Comparison of ENCODE assay signal across 8 cellular contexts in genomic region chr20:31708839-31709534, GRCh38. TPM values are rescaled to one million over a fixed set of nuclear protein-coding genes. Genes with fewer than 3 reads are reported as not detected.
DNase-seq lines count a peak whose midpoint lies in the region; ATAC-seq and TF ChIP-seq lines count a peak whose summit lies in the region.

No MANE protein-coding gene starts in this region.

- H3K36me3 Mint-ChIP-seq in activated naive CD8-positive, alpha-beta T cell treated with anti-CD3 and anti-CD28 coated beads for 36 hours: peaks cover 84% of the 10 kb centered on the region
- peaks cover 27% of the 10 kb centered on the region for H3K36me3 Mint-ChIP-seq in osteocyte (ENCODE audit: unreplicated experiment)

- no peaks in the 10 kb centered on the region for H3K9me3 Mint-ChIP-seq in activated naive CD8-positive, alpha-beta T cell treated with anti-CD3 and anti-CD28 coated beads for 36 hours
- H3K9me3 Mint-ChIP-seq in osteocyte (ENCODE audit: unreplicated experiment): no peaks in the 10 kb centered on the region

- no peaks in the 10 kb centered on the region for H3K27me3 Mint-ChIP-seq in activated naive CD8-positive, alpha-beta T cell treated with anti-CD3 and anti-CD28 coated beads for 36 hours
- no peaks in the 10 kb centered on the region for H3K27me3 Mint-ChIP-seq in osteocyte (ENCODE audit: unreplicated experiment)

- H3K4me3 Mint-ChIP-seq in activated naive CD8-positive, alpha-beta T cell treated with anti-CD3 and anti-CD28 coated beads for 36 hours: no peak overlapping the region
- H3K4me3 Mint-ChIP-seq in osteocyte (ENCODE audit: unreplicated experiment): no peak overlapping the region

- ATAC-seq in GM21515 (IDR thresholded peaks at IDR 0.05; ENCODE audit: unreplicated experiment) (no peak), GM19467 (IDR thresholded peaks at IDR 0.05; ENCODE audit: unreplicated experiment) (no peak)

- H3K27ac Mint-ChIP-seq in activated naive CD8-positive, alpha-beta T cell treated with anti-CD3 and anti-CD28 coated beads for 36 hours: peak overlapping the region; percentile 12
- peak overlapping the region; percentile 3 for H3K27ac Mint-ChIP-seq in osteocyte (ENCODE audit: unreplicated experiment)

- no peak for TF ChIP-seq CTCF in osteocyte (IDR thresholded peaks at IDR 0.05)

- peaks cover 80% of the 10 kb centered on the region for H3K4me1 Mint-ChIP-seq in activated naive CD8-positive, alpha-beta T cell treated with anti-CD3 and anti-CD28 coated beads for 36 hours
- H3K4me1 Mint-ChIP-seq in osteocyte (ENCODE audit: unreplicated experiment): peaks cover 63% of the 10 kb centered on the region

- DNase-seq in DMS53 (lab: John Stamatoyannopoulos, UW) (peak; percentile 96), NCI-H2029 treated with DMSO at 0.1 percent for 48 hours (lab: John Stamatoyannopoulos, UW) (peak; percentile 82), osteocyte (ENCODE audit: extremely low spot score, unreplicated experiment) (no peak), hypothalamus (lab: John Stamatoyannopoulos, UW) (no peak), middle frontal gyrus (ENCODE audit: extremely low spot score, low spot score) (no peak)
- DNase-seq in activated naive CD8-positive, alpha-beta T cell treated with anti-CD3 and anti-CD28 coated beads for 36 hours: no peak

RNA-seq across cellular contexts. Expression of gene BCL2L1, which starts 13.7 kb away (rescaled TPM):
- total RNA-seq in activated naive CD8-positive, alpha-beta T cell treated with anti-CD3 and anti-CD28 coated beads for 36 hours: 100 to 1,000 TPM; 196 to 206 TPM
- 67.0 and 69.4 TPM in 2 replicates for total RNA-seq in osteocyte

RNA-seq across cellular contexts. Expression of gene TPX2, which starts 30.1 kb away (rescaled TPM):
- total RNA-seq in activated naive CD8-positive, alpha-beta T cell treated with anti-CD3 and anti-CD28 coated beads for 36 hours: 100 to 1,000 TPM; 111 TPM
- 22.6 and 25.5 TPM in 2 replicates for total RNA-seq in osteocyte

Comparison
In these comparisons a context has a peak if more than half of its experiments do, and no peak if none do; other contexts are left out.
1. DNase-seq: peak in DMS53 (single experiment) and NCI-H2029 treated with DMSO at 0.1 percent for 48 hours (single experiment); none in activated naive CD8-positive, alpha-beta T cell treated with anti-CD3 and anti-CD28 coated beads for 36 hours (single experiment), osteocyte (single experiment), hypothalamus (0 of 51) and middle frontal gyrus (single experiment).